Comparison of ENCODE assay signal across 30 cellular contexts in genomic region chr4:121025540-121025939, GRCh38. TPM values are rescaled to one million over a fixed set of nuclear protein-coding genes. Genes with fewer than 3 reads are reported as not detected.
"Had no signal": no experiment of that assay in that cellular context is flagged by ENCODE, and none has a peak within 500 bp of the region (broad histone marks: within the 10 kb centered on the region; RNA-seq: fewer than 3 reads in every experiment).

No MANE protein-coding gene starts in this region.

- H3K36me3 ChIP-seq: ovary, spleen, suprapubic skin, tibial artery, transverse colon, upper lobe of right lung, uterus had no signal

- H3K27ac Mint-ChIP-seq: naive thymus-derived CD4-positive, alpha-beta T cell; natural killer cell; nephron; stimulated activated memory B cell treated with anti-CD40 and anti-IgM and Interleukin-4, amounts not matched to agents 10 μg/mL and 1 μg/mL and 100 μg/mL, for 72 hours; stimulated activated naive CD8-positive, alpha-beta T cell treated with anti-CD3 and anti-CD28 coated beads, Interleukin-15, amount 100 ng/mL, for 72 hours; type B pancreatic cell had no signal

- H3K27me3 Mint-ChIP-seq: stimulated activated memory B cell treated with anti-CD40 and anti-IgM and Interleukin-4, amounts not matched to agents 10 μg/mL and 1 μg/mL and 100 μg/mL, for 72 hours; stimulated activated naive CD8-positive, alpha-beta T cell treated with anti-CD3 and anti-CD28 coated beads, Interleukin-15, amount 100 ng/mL, for 72 hours; type B pancreatic cell had no signal

- DNase-seq: naive thymus-derived CD4-positive, alpha-beta T cell; natural killer cell; occipital lobe; ovary; psoas muscle; right cardiac atrium; spleen; stimulated activated CD4-positive, alpha-beta T cell treated with anti-CD3 and anti-CD28 coated beads, Interleukin-12 subunit alpha, Interleukin-12 subunit beta, amount 100 ng/mL, for 4 hours; stimulated activated CD4-positive, alpha-beta T cell treated with anti-CD3 and anti-CD28 coated beads, Interleukin-1b, Interleukin-23, amount 100 ng/mL, for 48 hours; stimulated activated CD4-positive, alpha-beta T cell treated with anti-CD3 and anti-CD28 coated beads, Interleukin-4, amount 100 ng/mL, for 1 hour; stimulated activated CD4-positive, alpha-beta T cell treated with anti-CD3 and anti-CD28 coated beads, Interleukin-4, amount 100 ng/mL, for 4 hours; stimulated activated CD8-positive, alpha-beta memory T cell treated with anti-CD3 and anti-CD28 coated beads, Interleukin-4, amount 100 ng/mL, for 48 hours; stimulated activated naive CD4-positive, alpha-beta T cell; stimulated activated naive CD8-positive, alpha-beta T cell treated with anti-CD3 and anti-CD28 coated beads, Interleukin-15, amount 100 ng/mL, for 72 hours; stimulated activated naive CD8-positive, alpha-beta T cell treated with anti-CD3 and anti-CD28 coated beads, Interleukin-15, Interleukin-2, amounts not matched to agents 100 U/mL and 50 U/mL, for 24 hours; substantia nigra; testis; tibial artery; transverse colon; upper lobe of right lung; uterus had no signal

- H3K27ac ChIP-seq: ovary, psoas muscle, skin epidermis, spleen, suprapubic skin, testis, tibial artery, transverse colon, upper lobe of right lung, uterus had no signal

- H3K9me3 Mint-ChIP-seq: natural killer cell; nephron; stimulated activated naive CD8-positive, alpha-beta T cell treated with anti-CD3 and anti-CD28 coated beads, Interleukin-15, amount 100 ng/mL, for 72 hours had no signal

- H3K4me1 Mint-ChIP-seq: natural killer cell; neural crest cell; stimulated activated memory B cell treated with anti-CD40 and anti-IgM and Interleukin-4, amounts not matched to agents 10 μg/mL and 1 μg/mL and 100 μg/mL, for 72 hours; stimulated activated naive CD8-positive, alpha-beta T cell treated with anti-CD3 and anti-CD28 coated beads, Interleukin-15, amount 100 ng/mL, for 72 hours had no signal

- ATAC-seq: naive thymus-derived CD4-positive, alpha-beta T cell; natural killer cell; psoas muscle; right cardiac atrium; sciatic nerve; stimulated activated memory B cell treated with anti-CD40 and anti-IgM and Interleukin-4, amounts not matched to agents 10 μg/mL and 1 μg/mL and 100 μg/mL, for 72 hours; stimulated activated naive CD8-positive, alpha-beta T cell treated with anti-CD3 and anti-CD28 coated beads, Interleukin-15, amount 100 ng/mL, for 72 hours; stimulated activated naive CD8-positive, alpha-beta T cell treated with anti-CD3 and anti-CD28 coated beads, Interleukin-15, Interleukin-2, amounts not matched to agents 100 U/mL and 50 U/mL, for 24 hours; upper lobe of right lung had no signal

- H3K4me1 ChIP-seq: psoas muscle, spleen, suprapubic skin, testis, transverse colon, upper lobe of right lung, uterus had no signal

- H3K4me2 ChIP-seq: smooth muscle cell had no signal

- H3K4me3 ChIP-seq: ovary, psoas muscle, skin epidermis, smooth muscle cell, spleen, suprapubic skin, testis, tibial artery, transverse colon, upper lobe of right lung, uterus had no signal

- H3K27me3 ChIP-seq: ovary, suprapubic skin, testis, tibial artery, transverse colon, upper lobe of right lung, uterus had no signal

- H3K4me3 Mint-ChIP-seq: naive thymus-derived CD4-positive, alpha-beta T cell; natural killer cell; nephron; neural crest cell; stimulated activated memory B cell treated with anti-CD40 and anti-IgM and Interleukin-4, amounts not matched to agents 10 μg/mL and 1 μg/mL and 100 μg/mL, for 72 hours; stimulated activated naive CD8-positive, alpha-beta T cell treated with anti-CD3 and anti-CD28 coated beads, Interleukin-15, amount 100 ng/mL, for 72 hours; type B pancreatic cell had no signal

- H3K9me3 ChIP-seq: ovary, psoas muscle, spleen, suprapubic skin, testis, tibial artery, transverse colon, upper lobe of right lung, uterus had no signal

- H3K36me3 Mint-ChIP-seq: natural killer cell; stimulated activated memory B cell treated with anti-CD40 and anti-IgM and Interleukin-4, amounts not matched to agents 10 μg/mL and 1 μg/mL and 100 μg/mL, for 72 hours; type B pancreatic cell had no signal

RNA-seq across cellular contexts. Expression of gene NDNF, which starts 46.8 kb away (rescaled TPM):
- total RNA-seq: naive thymus-derived CD4-positive, alpha-beta T cell; natural killer cell; renal cortical epithelial cell had no signal
- polyA plus RNA-seq: naive thymus-derived CD4-positive, alpha-beta T cell had no signal
